Comparison of ENCODE assay signal across 1 cellular context in the genomic region with DNA sequence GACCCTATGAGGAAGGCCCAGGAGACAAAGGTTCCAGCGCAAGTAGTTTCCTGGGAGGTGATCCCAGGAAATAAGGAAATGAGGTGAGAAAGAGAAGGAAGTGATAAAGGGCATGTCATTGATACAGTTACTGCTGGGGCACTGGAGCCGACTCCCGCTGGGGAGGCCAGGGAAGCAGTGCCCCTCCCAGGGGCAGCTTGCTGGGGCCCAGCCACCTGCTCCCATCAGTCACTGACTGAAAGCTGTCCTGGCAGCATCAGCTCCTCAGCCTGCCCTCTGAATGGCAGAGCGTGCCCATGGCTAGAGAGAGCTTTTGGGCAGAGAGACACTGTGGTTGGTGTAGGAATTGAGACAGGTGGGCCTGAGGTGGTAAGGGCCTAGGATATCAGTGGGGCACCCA. TPM values are rescaled to one million over a fixed set of nuclear protein-coding genes. Genes with fewer than 3 reads are reported as not detected.
"Had no signal": no experiment of that assay in that cellular context is flagged by ENCODE, and none has a peak within 500 bp of the region (broad histone marks: within the 10 kb centered on the region; RNA-seq: fewer than 3 reads in every experiment).

No MANE protein-coding gene starts in this region.

RNA-seq across cellular contexts. Expression of a gene that starts 33.2 kb away (rescaled TPM):
- total RNA-seq: HT-29 had no signal
